Comparison of ENCODE assay signal across 8 cellular contexts in genomic region chr1:248905949-248906740, GRCh38. TPM values are rescaled to one million over a fixed set of nuclear protein-coding genes. Genes with fewer than 3 reads are reported as not detected.
DNase-seq lines count a peak whose midpoint lies in the region; ATAC-seq, FAIRE-seq and TF ChIP-seq lines count a peak whose summit lies in the region.

A gene with protein sequence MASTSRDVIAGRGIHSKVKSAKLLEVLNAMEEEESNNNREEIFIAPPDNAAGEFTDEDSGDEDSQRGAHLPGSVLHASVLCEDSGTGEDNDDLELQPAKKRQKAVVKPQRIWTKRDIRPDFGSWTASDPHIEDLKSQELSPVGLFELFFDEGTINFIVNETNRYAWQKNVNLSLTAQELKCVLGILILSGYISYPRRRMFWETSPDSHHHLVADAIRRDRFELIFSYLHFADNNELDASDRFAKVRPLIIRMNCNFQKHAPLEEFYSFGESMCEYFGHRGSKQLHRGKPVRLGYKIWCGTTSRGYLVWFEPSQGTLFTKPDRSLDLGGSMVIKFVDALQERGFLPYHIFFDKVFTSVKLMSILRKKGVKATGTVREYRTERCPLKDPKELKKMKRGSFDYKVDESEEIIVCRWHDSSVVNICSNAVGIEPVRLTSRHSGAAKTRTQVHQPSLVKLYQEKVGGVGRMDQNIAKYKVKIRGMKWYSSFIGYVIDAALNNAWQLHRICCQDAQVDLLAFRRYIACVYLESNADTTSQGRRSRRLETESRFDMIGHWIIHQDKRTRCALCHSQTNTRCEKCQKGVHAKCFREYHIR (plus strand): TSS chr1:248906235. CDS start chr1:248913863, 7,628 bp downstream.

- H3K9me3 ChIP-seq in endothelial cell of umbilical vein (replicated peaks; ENCODE audit: control insufficient read depth, insufficient read depth, low read length), result no peaks in the 10 kb centered on the region
- no peaks in the 10 kb centered on the region for H3K9me3 ChIP-seq in mononuclear cell (ENCODE audit: low read depth, low read length)

- H3K79me2 ChIP-seq in endothelial cell of umbilical vein (ENCODE audit: control insufficient read depth, insufficient read depth, low read length), result no peaks in the 10 kb centered on the region

- peaks cover 15% of the 10 kb centered on the region for H3K36me3 Mint-ChIP-seq in Calu3 (ENCODE audit: insufficient read depth, unreplicated experiment)

- peaks cover 4% of the 10 kb centered on the region for H3K27me3 Mint-ChIP-seq in Calu3 (ENCODE audit: unreplicated experiment)

- no TSS peak for BruUV-seq in Calu3 (replicated peaks; lab: Mats Ljungman, UMichigan)
- no TSS peak for BruUV-seq in endothelial cell of umbilical vein (replicated peaks; lab: Mats Ljungman, UMichigan)

- peak within 1 kb of the TSS; percentile 85 for H3K27ac Mint-ChIP-seq in Calu3 (ENCODE audit: unreplicated experiment)

- H4K20me1 ChIP-seq in endothelial cell of umbilical vein (replicated peaks; ENCODE audit: control insufficient read depth, extremely low read depth, insufficient read depth, low read length), result no peaks in the 10 kb centered on the region

- peak within 1 kb of the TSS; percentile 87 for H3K9ac ChIP-seq in endothelial cell of umbilical vein (replicated peaks; ENCODE audit: extremely low read depth, insufficient read depth, low read length)

- DNase-seq in Calu3, result peak; percentile 97
- DNase-seq in HT1080 (ENCODE audit: low read depth), result peak; percentile 93
- DNase-seq in NOMO-1 treated with DMSO at 0.1 percent for 48 hours (lab: John Stamatoyannopoulos, UW; ENCODE audit: unreplicated experiment), result peak; percentile 94
- DNase-seq in activated CD8-positive, alpha-beta memory T cell treated with anti-CD3 and anti-CD28 coated beads, Interleukin-2, amount 50 U/mL, for 24 hours (ENCODE audit: extremely low read depth), result peak; percentile 93
- peak; percentile 93 for DNase-seq in endothelial cell of umbilical vein (ENCODE audit: low read depth, low spot score)
- DNase-seq in stimulated activated CD8-positive, alpha-beta memory T cell treated with anti-CD3 and anti-CD28 coated beads, Interleukin-2, amount 100 ng/mL, for 48 hours (ENCODE audit: low read depth in 2 of 2), result peak; percentile 96 to 97

- peak; percentile 94 for ATAC-seq in GM21367 (IDR thresholded peaks at IDR 0.05; ENCODE audit: unreplicated experiment)

- peak; percentile 97 for FAIRE-seq in endothelial cell of umbilical vein (lab: Jason Lieb, UNC)

- peak; percentile 84 for TF ChIP-seq POLR2A in endothelial cell of umbilical vein (IDR thresholded peaks at IDR 0.05; ENCODE audit: low read depth, low read length)

- POLR2A ChIA-PET in endothelial cell of umbilical vein (lab: Charles Lee), result interaction anchor here (0.7 kb wide), 1 partner anchor 33 kb away, joined by 3 read pairs; no protein-coding TSS in a partner anchor

- no peaks in the 10 kb centered on the region for H3K27me3 ChIP-seq in endothelial cell of umbilical vein (ENCODE audit: control insufficient read depth in 2 of 2, insufficient read depth in 2 of 2, low read length in 2 of 2)
- H3K27me3 ChIP-seq in mononuclear cell (ENCODE audit: insufficient read depth, low read length), result no peaks in the 10 kb centered on the region

- H2AFZ ChIP-seq in endothelial cell of umbilical vein (ENCODE audit: low read depth, low read length), result peak within 1 kb of the TSS; percentile 98

- dilution Hi-C loops in endothelial cell of umbilical vein (cut with MboI; ENCODE audit: extremely low pct_ligation_motif_present, low sequenced_read_pairs), result no loop called here

- no peaks in the 10 kb centered on the region for H3K36me3 ChIP-seq in endothelial cell of umbilical vein (ENCODE audit: control insufficient read depth in 2 of 2, extremely low read depth in 1 of 2, insufficient read depth in 2 of 2, low read length in 2 of 2)

- H3K4me1 Mint-ChIP-seq in Calu3 (ENCODE audit: low read depth, unreplicated experiment), result peaks cover 19% of the 10 kb centered on the region

- H3K27ac ChIP-seq in endothelial cell of umbilical vein (ENCODE audit: insufficient read depth, low read depth, low read length), result peak within 1 kb of the TSS; percentile 76

- peak within 1 kb of the TSS; percentile 89 for H3K4me2 ChIP-seq in endothelial cell of umbilical vein (ENCODE audit: insufficient read depth, low read length)

- intact Hi-C loops in Calu3 (cut with micrococcal nuclease; ENCODE audit: unreplicated experiment) (loop anchor here (1.0 kb wide), 3 partner anchors 18 to 48 kb away; no protein-coding TSS in a partner anchor), endothelial cell of umbilical vein (cut with micrococcal nuclease) (loop anchor here (1.0 kb wide), 6 partner anchors 18 to 80 kb away; partner anchors contain the start of genes ZNF672 and ZNF692)

- peak within 1 kb of the TSS; percentile 75 for H3K4me3 Mint-ChIP-seq in Calu3 (ENCODE audit: low read depth, unreplicated experiment)

- peaks cover 2% of the 10 kb centered on the region for H3K9me3 Mint-ChIP-seq in Calu3 (ENCODE audit: low read depth, unreplicated experiment)

- TF ChIP-seq CTCF in Calu3 (IDR thresholded peaks at IDR 0.05; ENCODE audit: unreplicated experiment) (peak; percentile 64), endothelial cell of umbilical vein (IDR thresholded peaks at IDR 0.05; ENCODE audit: extremely low read depth in 1 of 2, insufficient read depth in 1 of 2, low read depth in 1 of 2, low read length in 2 of 2) (peak; percentile 56 to 86)

- no peaks in the 10 kb centered on the region for H3K9me1 ChIP-seq in endothelial cell of umbilical vein (replicated peaks; ENCODE audit: control insufficient read depth, extremely low read depth, insufficient read depth, low read length)

- CTCF ChIA-PET in Calu3 (lab: Charles Lee) (interaction anchor here (0.6 to 0.7 kb wide), 2 partner anchors 47 to 203 kb away, joined by 3 read pairs; partner anchors contain the start of gene ZNF692), endothelial cell of umbilical vein (lab: Charles Lee) (interaction anchor here (1.0 kb wide), 1 partner anchor 65 kb away, joined by 3 read pairs; no protein-coding TSS in a partner anchor)

- H3K4me3 ChIP-seq in endothelial cell of umbilical vein (replicated peaks in 1 of 3; ENCODE audit: insufficient read depth in 1 of 3, low read depth in 1 of 3, low read length in 3 of 3) (peak within 1 kb of the TSS; percentile 52 to 74 (median 69)), mononuclear cell (ENCODE audit: low read length) (peak within 1 kb of the TSS; percentile 74)

- H3K4me1 ChIP-seq in endothelial cell of umbilical vein (ENCODE audit: control insufficient read depth, extremely low read depth, insufficient read depth, low read length), result peaks cover 9% of the 10 kb centered on the region
- H3K4me1 ChIP-seq in mononuclear cell (ENCODE audit: insufficient read depth, low read length), result peaks cover 17% of the 10 kb centered on the region

TF ChIP-seq in endothelial cell of umbilical vein, 7 proteins besides CTCF, POLR2A, EP300 and RAD21:
- TF ChIP-seq POLR2AphosphoS5 (IDR thresholded peaks at IDR 0.05; ENCODE audit: insufficient read depth, low read depth, low read length) (peak; percentile 87), MAX (IDR thresholded peaks at IDR 0.05; ENCODE audit: insufficient read depth, insufficient read length) (peak; percentile 8), EZH2 (IDR thresholded peaks at IDR 0.05; ENCODE audit: borderline replicate concordance, low read depth, low read length, severe bottlenecking) (no peak), FOS (IDR thresholded peaks at IDR 0.05; ENCODE audit: borderline replicate concordance, insufficient read depth, low read length) (no peak)

RNA-seq across cellular contexts. Expression of the gene that starts here (rescaled TPM):
- total RNA-seq in Calu3 (2022) (7.3 and 7.8 TPM in 2 replicates), endothelial cell of umbilical vein (5.2 and 5.9 TPM in 2 replicates), mononuclear cell (0.73 TPM)
- total RNA-seq in HT1080 (2014; rRNA removed; shearing (Covaris generic)), result 5.7 and 7.0 TPM in 2 replicates
- 4.4 and 5.4 TPM in 2 replicates for polyA plus RNA-seq in HT1080 (2015; cell fraction: cytosol; rRNA removed)
- 16.3 and 18.9 TPM in 2 replicates for polyA plus RNA-seq in HT1080 (2015; cell fraction: nucleus; rRNA removed)
- 5.4 and 6.1 TPM in 2 replicates for polyA plus RNA-seq in endothelial cell of umbilical vein
- polyA plus RNA-seq in endothelial cell of umbilical vein (2011; cell fraction: cytosol; rRNA removed), result 4.9 and 5.2 TPM in 2 replicates
- 19.3 and 22.0 TPM in 2 replicates for polyA plus RNA-seq in endothelial cell of umbilical vein (2011; cell fraction: nucleus; rRNA removed)
- polyA plus RNA-seq in endothelial cell of umbilical vein (2012), result 3.5 and 5.4 TPM in 2 replicates
- polyA minus RNA-seq in endothelial cell of umbilical vein, result 9.1 and 13.1 TPM in 2 replicates
- polyA minus RNA-seq in endothelial cell of umbilical vein (2011; cell fraction: cytosol; rRNA and poly(A)+ RNA removed), result 4.6 TPM
- polyA minus RNA-seq in endothelial cell of umbilical vein (2011; cell fraction: nucleus; rRNA and poly(A)+ RNA removed), result 4.4 and 5.6 TPM in 2 replicates

Comparison
In these comparisons a context has a peak if more than half of its experiments do, and no peak if none do; other contexts are left out.
1. Peak in every context shown above with its lines: DNase-seq, ATAC-seq, H3K4me3 ChIP-seq and H3K27ac ChIP-seq.